In genomic region chr21:34640858-34641257, GRCh38 we compare ENCODE assay signal across 10 cellular contexts. TPM values are rescaled to one million over a fixed set of nuclear protein-coding genes. Genes with fewer than 3 reads are reported as not detected.
DNase-seq lines count a peak whose midpoint lies in the region; ATAC-seq and TF ChIP-seq lines count a peak whose summit lies in the region.
"Had no signal": no experiment of that assay in that cellular context is flagged by ENCODE, and none has a peak within 500 bp of the region (broad histone marks: within the 10 kb centered on the region; RNA-seq: fewer than 3 reads in every experiment).

No MANE protein-coding gene starts in this region.

- no peak overlapping the region for H2BK12ac ChIP-seq in mesenchymal stem cell (ENCODE audit: low read length in 2 of 2)

- no peak for TF ChIP-seq POLR2A in GM18505 (IDR thresholded peaks at IDR 0.05; ENCODE audit: borderline replicate concordance, extremely low read depth, insufficient read depth, insufficient read length)

- H3K9ac ChIP-seq in BLaER1 treated with 17β-estradiol and CSF1 and Interleukin-3, amounts not matched to agents 10 nM and 100 nM = no peak overlapping the region
- H3K9ac ChIP-seq in KMS-11 (peak overlapping the region; percentile 52; the same call in 1 of the 2 replicates), mesenchymal stem cell (ENCODE audit: low read length) (peak overlapping the region; percentile 15)

- H3K36me3 ChIP-seq in BLaER1 treated with 17β-estradiol and CSF1 and Interleukin-3, amounts not matched to agents 10 nM and 100 nM = no peaks in the 10 kb centered on the region
- no peaks in the 10 kb centered on the region for H3K36me3 ChIP-seq in KMS-11 (ENCODE audit: insufficient read depth)
- no peaks in the 10 kb centered on the region for H3K36me3 ChIP-seq in mesenchymal stem cell (ENCODE audit: control insufficient read depth in 1 of 2, insufficient read depth in 2 of 2, low read depth in 1 of 2, low read length in 2 of 2)

- peak; percentile 34 for DNase-seq in amniotic stem cell (lab: John Stamatoyannopoulos, UW)
- peak; percentile 83 for DNase-seq in mesenchymal stem cell
- DNase-seq: activated CD8-positive, alpha-beta memory T cell treated with anti-CD3 and anti-CD28 coated beads for 24 hours had no signal

- peak overlapping the region in 2 of 11 experiments; percentile 29 to 31; a peak in 3 of 22 replicates for H3K27ac ChIP-seq in BLaER1 treated with 17β-estradiol and CSF1 and Interleukin-3, amounts not matched to agents 10 nM and 100 nM
- peak overlapping the region; percentile 72 for H3K27ac ChIP-seq in KMS-11
- H3K27ac ChIP-seq in mesenchymal stem cell (ENCODE audit: low read length, poor library complexity, severe bottlenecking) = no peak overlapping the region
- H3K27ac ChIP-seq: HL-60 had no signal

- no peak for TF ChIP-seq CTCF in KMS-11 (conservative IDR thresholded peaks at IDR 0.05; ENCODE audit: low read depth, low read length)

- no peak overlapping the region for H4K8ac ChIP-seq in mesenchymal stem cell (ENCODE audit: low read length)

- H3K27me3 ChIP-seq in BLaER1 treated with 17β-estradiol and CSF1 and Interleukin-3, amounts not matched to agents 10 nM and 100 nM = no peaks in the 10 kb centered on the region
- H3K27me3 ChIP-seq in KMS-11 (ENCODE audit: insufficient read depth, low read depth) = no peaks in the 10 kb centered on the region
- H3K27me3 ChIP-seq in mesenchymal stem cell (ENCODE audit: control insufficient read depth in 1 of 2, insufficient read depth in 1 of 2, low read length in 2 of 2) = peaks cover 7 to 10% of the 10 kb centered on the region in 2 experiments

- ATAC-seq in GM18505 (IDR thresholded peaks at IDR 0.05; ENCODE audit: unreplicated experiment) (no peak), HG03342 (IDR thresholded peaks at IDR 0.05; ENCODE audit: unreplicated experiment) (no peak), GM21529 (IDR thresholded peaks at IDR 0.05; ENCODE audit: unreplicated experiment) (no peak), HG03432 (IDR thresholded peaks at IDR 0.05; ENCODE audit: unreplicated experiment) (no peak)

- H4K20me1 ChIP-seq in BLaER1 treated with 17β-estradiol and CSF1 and Interleukin-3, amounts not matched to agents 10 nM and 100 nM = no peaks in the 10 kb centered on the region; a peak in 1 of 22 replicates
- H4K20me1 ChIP-seq in KMS-11 (ENCODE audit: insufficient read depth) = no peaks in the 10 kb centered on the region

- no peak overlapping the region for H3K18ac ChIP-seq in mesenchymal stem cell (ENCODE audit: low read depth in 1 of 2, low read length in 2 of 2)

- H3K4ac ChIP-seq in mesenchymal stem cell (ENCODE audit: low read depth in 1 of 2, low read length in 2 of 2) = no peak overlapping the region

- H3K14ac ChIP-seq in mesenchymal stem cell (ENCODE audit: low read length in 2 of 2) = no peak overlapping the region

- no peak overlapping the region for H3K23ac ChIP-seq in mesenchymal stem cell (ENCODE audit: low read length in 2 of 2)

- H2AFZ ChIP-seq in KMS-11 (ENCODE audit: low read depth) (peak overlapping the region; percentile 84), mesenchymal stem cell (ENCODE audit: low read depth, low read length) (no peak overlapping the region)

- no peak overlapping the region for H3K4me3 ChIP-seq in BLaER1 treated with 17β-estradiol and CSF1 and Interleukin-3, amounts not matched to agents 10 nM and 100 nM
- H3K4me3 ChIP-seq in KMS-11 (IDR thresholded peaks at IDR 0.05; ENCODE audit: insufficient read depth, low read depth, low read length) = no peak overlapping the region
- peak overlapping the region in 1 of 2 experiments; percentile 46 for H3K4me3 ChIP-seq in mesenchymal stem cell (ENCODE audit: insufficient read depth in 1 of 2, low read depth in 1 of 2, low read length in 2 of 2)

- no peak overlapping the region for H2BK15ac ChIP-seq in mesenchymal stem cell (ENCODE audit: low read depth, poor library complexity, severe bottlenecking)

- no peaks in the 10 kb centered on the region for H3K79me2 ChIP-seq in KMS-11 (ENCODE audit: insufficient read depth, low read depth)

- no peak overlapping the region for H2BK120ac ChIP-seq in mesenchymal stem cell (ENCODE audit: low read depth, low read length)

- no peak overlapping the region for H2AK5ac ChIP-seq in mesenchymal stem cell (ENCODE audit: low read length, severe bottlenecking)

- peaks cover 29 to 35% (median 32%) of the 10 kb centered on the region in 10 experiments for H3K4me1 ChIP-seq in BLaER1 treated with 17β-estradiol and CSF1 and Interleukin-3, amounts not matched to agents 10 nM and 100 nM
- H3K4me1 ChIP-seq in KMS-11 (ENCODE audit: low read depth, poor library complexity, severe bottlenecking) (peaks cover 39% of the 10 kb centered on the region), mesenchymal stem cell (ENCODE audit: control insufficient read depth, insufficient read depth, low read depth, low read length) (peaks cover 1% of the 10 kb centered on the region)

- peak overlapping the region in 10 of 11 experiments; percentile 22 to 83 (median 67); a peak in 17 of 22 replicates for H3K4me2 ChIP-seq in BLaER1 treated with 17β-estradiol and CSF1 and Interleukin-3, amounts not matched to agents 10 nM and 100 nM
- peak overlapping the region; percentile 94 for H3K4me2 ChIP-seq in KMS-11
- no peak overlapping the region for H3K4me2 ChIP-seq in mesenchymal stem cell (ENCODE audit: low read length, poor library complexity, severe bottlenecking)

- no peak overlapping the region for H2BK5ac ChIP-seq in mesenchymal stem cell (ENCODE audit: low read depth, low read length, poor library complexity, severe bottlenecking)

- no peaks in the 10 kb centered on the region for H3K79me1 ChIP-seq in mesenchymal stem cell (replicated peaks; ENCODE audit: low read length, poor library complexity, severe bottlenecking)

- WGBS in mesenchymal stem cell = 30% methylated on average over 4 of the region's 4 CpGs

- peaks cover 0 to 9% (median 0%) of the 10 kb centered on the region in 11 experiments; a peak in 2 of 22 replicates for H3K9me3 ChIP-seq in BLaER1 treated with 17β-estradiol and CSF1 and Interleukin-3, amounts not matched to agents 10 nM and 100 nM (replicated peaks in 1 of 11)
- no peaks in the 10 kb centered on the region for H3K9me3 ChIP-seq in mesenchymal stem cell (ENCODE audit: control insufficient read depth, low read length)

- H4K91ac ChIP-seq in mesenchymal stem cell (ENCODE audit: low read length) = no peak overlapping the region

RNA-seq across cellular contexts. Expression of gene RCAN1, which starts 25.9 kb away (rescaled TPM):
- polyA plus RNA-seq in mesenchymal stem cell (2013, experiment 1 of 2) = 32.5 TPM
- polyA plus RNA-seq in mesenchymal stem cell (2013, experiment 2 of 2) = 33.5 TPM

RNA-seq across cellular contexts. Expression of gene CLIC6, which starts 27.9 kb away (rescaled TPM):
- polyA plus RNA-seq in mesenchymal stem cell (2013, experiment 1 of 2) = not detected
- polyA plus RNA-seq in mesenchymal stem cell (2013, experiment 2 of 2) = not detected

Comparison
In these comparisons a context has a peak if more than half of its experiments do, and no peak if none do; other contexts are left out.
1. H3K9ac ChIP-seq: peak in KMS-11 (single experiment) and mesenchymal stem cell (single experiment); none in BLaER1 treated with 17β-estradiol and CSF1 and Interleukin-3, amounts not matched to agents 10 nM and 100 nM (0 of 11).